Comparison of ENCODE assay signal across 19 cellular contexts in the genomic region with DNA sequence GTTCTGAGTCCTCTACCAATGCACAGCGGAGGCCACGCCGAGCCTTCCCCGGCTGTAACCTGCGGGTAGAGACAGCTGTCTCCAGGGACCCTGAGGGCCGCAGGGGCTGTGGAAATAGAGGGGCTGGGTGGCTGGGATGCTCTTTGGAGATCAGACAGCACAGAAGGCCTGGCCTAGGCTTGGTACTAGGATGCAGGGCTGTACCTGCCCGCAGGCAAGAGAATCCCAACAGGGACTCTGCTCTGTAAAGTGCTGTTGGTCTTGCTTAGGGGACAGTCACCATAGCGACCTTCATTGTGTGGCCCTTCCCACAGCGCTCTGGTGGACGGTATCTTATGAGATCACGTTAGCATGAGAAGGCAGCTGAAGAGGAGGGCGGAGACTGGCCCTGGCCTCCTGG. TPM values are rescaled to one million over a fixed set of nuclear protein-coding genes. Genes with fewer than 3 reads are reported as not detected.
DNase-seq lines count a peak whose midpoint lies in the region; ATAC-seq and TF ChIP-seq lines count a peak whose summit lies in the region.
"Had no signal": no experiment of that assay in that cellular context is flagged by ENCODE, and none has a peak within 500 bp of the region (broad histone marks: within the 10 kb centered on the region; RNA-seq: fewer than 3 reads in every experiment).

No MANE protein-coding gene starts in this region.

- H3K27ac ChIP-seq in GM23338 (ENCODE audit: low read depth) (no peak overlapping the region), thyroid gland (no peak overlapping the region)

- DNase-seq in activated naive CD8-positive, alpha-beta T cell treated with anti-CD3 and anti-CD28 coated beads, Interleukin-2, amount 10 ng/mL, durations not matched to agents 7 days and 5 days = peak; percentile 7
- DNase-seq in activated naive CD8-positive, alpha-beta T cell treated with anti-CD3 and anti-CD28 coated beads for 36 hours = no peak
- DNase-seq in GM23338 (ENCODE audit: low spot score) (peak; percentile 25), left kidney (ENCODE audit: low read depth, low spot score) (peak; percentile 53), thyroid gland (peak; percentile 20 to 39), COLO829 (ENCODE audit: low spot score) (no peak)
- DNase-seq: ACHN; AML-193; CD4-positive, alpha-beta memory T cell; MV-4-11; NCI-H1436 treated with DMSO at 0.1 percent for 48 hours; NCI-H2081 treated with DMSO at 0.1 percent for 48 hours; NCI-H226; NCI-H526 treated with DMSO at 0.1 percent for 48 hours; T-cell had no signal

- H4K20me1 ChIP-seq in GM23338 (replicated peaks; ENCODE audit: insufficient read depth) = no peaks in the 10 kb centered on the region

- no peaks in the 10 kb centered on the region for H3F3A ChIP-seq in GM23338 (replicated peaks; ENCODE audit: low read depth)

- TF ChIP-seq CTCF in GM23338 (conservative IDR thresholded peaks at IDR 0.05; ENCODE audit: low read depth in 2 of 2) (no peak), thyroid gland (IDR thresholded peaks at IDR 0.05) (no peak)

- no peak overlapping the region for H3K4me2 ChIP-seq in GM23338

- H3K4me3 Mint-ChIP-seq in activated naive CD8-positive, alpha-beta T cell treated with anti-CD3 and anti-CD28 coated beads, Interleukin-2, amount 10 ng/mL, durations not matched to agents 7 days and 5 days = no peak overlapping the region
- no peak overlapping the region for H3K4me3 Mint-ChIP-seq in activated naive CD8-positive, alpha-beta T cell treated with anti-CD3 and anti-CD28 coated beads for 36 hours
- H3K4me3 Mint-ChIP-seq in GM23338 = no peak overlapping the region
- H3K4me3 Mint-ChIP-seq: CD4-positive, alpha-beta memory T cell; T-cell had no signal

- 65 to 68% methylated on average over 11 to 12 of the region's 12 CpGs for WGBS in thyroid gland, 2 donors

- POLR2A ChIA-PET in activated naive CD8-positive, alpha-beta T cell treated with anti-CD3 and anti-CD28 coated beads, Interleukin-2, amount 10 ng/mL, durations not matched to agents 7 days and 5 days (lab: Charles Lee) = no interaction called here

- H3K9me3 Mint-ChIP-seq in activated naive CD8-positive, alpha-beta T cell treated with anti-CD3 and anti-CD28 coated beads, Interleukin-2, amount 10 ng/mL, durations not matched to agents 7 days and 5 days = no peaks in the 10 kb centered on the region
- no peaks in the 10 kb centered on the region for H3K9me3 Mint-ChIP-seq in activated naive CD8-positive, alpha-beta T cell treated with anti-CD3 and anti-CD28 coated beads for 36 hours
- H3K9me3 Mint-ChIP-seq in GM23338 = no peaks in the 10 kb centered on the region
- H3K9me3 Mint-ChIP-seq: CD4-positive, alpha-beta memory T cell; T-cell had no signal

- intact Hi-C loops in thyroid gland (cut with DNase I) = no loop called here

- no peak for ATAC-seq in activated naive CD8-positive, alpha-beta T cell treated with anti-CD3 and anti-CD28 coated beads, Interleukin-2, amount 10 ng/mL, durations not matched to agents 7 days and 5 days (ENCODE audit: low read depth)
- ATAC-seq in GM23338 = peak; percentile 53
- no peak for ATAC-seq in HG03565 (IDR thresholded peaks at IDR 0.05; ENCODE audit: unreplicated experiment)
- ATAC-seq: GM12878, HCT116, K562, T-cell had no signal

- no peak for TF ChIP-seq POLR2A in thyroid gland (IDR thresholded peaks at IDR 0.05)

- H3K27ac Mint-ChIP-seq in activated naive CD8-positive, alpha-beta T cell treated with anti-CD3 and anti-CD28 coated beads, Interleukin-2, amount 10 ng/mL, durations not matched to agents 7 days and 5 days = no peak overlapping the region
- no peak overlapping the region for H3K27ac Mint-ChIP-seq in activated naive CD8-positive, alpha-beta T cell treated with anti-CD3 and anti-CD28 coated beads for 36 hours
- H3K27ac Mint-ChIP-seq in GM23338 = no peak overlapping the region
- H3K27ac Mint-ChIP-seq: CD4-positive, alpha-beta memory T cell; T-cell had no signal

- peaks cover 34% of the 10 kb centered on the region for H3K27me3 Mint-ChIP-seq in activated naive CD8-positive, alpha-beta T cell treated with anti-CD3 and anti-CD28 coated beads, Interleukin-2, amount 10 ng/mL, durations not matched to agents 7 days and 5 days
- peaks cover 23% of the 10 kb centered on the region for H3K27me3 Mint-ChIP-seq in activated naive CD8-positive, alpha-beta T cell treated with anti-CD3 and anti-CD28 coated beads for 36 hours
- H3K27me3 Mint-ChIP-seq in GM23338 (ENCODE audit: insufficient read depth, low read depth, poor library complexity) = peaks cover 23% of the 10 kb centered on the region

- H3K4me1 ChIP-seq in GM23338 (ENCODE audit: insufficient read depth) (no peaks in the 10 kb centered on the region), thyroid gland (no peaks in the 10 kb centered on the region)

- H2AFZ ChIP-seq in GM23338 = no peak overlapping the region

- H3K4me3 ChIP-seq in GM23338 (no peak overlapping the region), thyroid gland (replicated peaks in 1 of 3) (no peak overlapping the region)
- H3K4me3 ChIP-seq: GM12878, K562 had no signal

- no peaks in the 10 kb centered on the region for H3K9me3 ChIP-seq in thyroid gland

- H3K36me3 Mint-ChIP-seq in activated naive CD8-positive, alpha-beta T cell treated with anti-CD3 and anti-CD28 coated beads, Interleukin-2, amount 10 ng/mL, durations not matched to agents 7 days and 5 days = no peaks in the 10 kb centered on the region
- no peaks in the 10 kb centered on the region for H3K36me3 Mint-ChIP-seq in activated naive CD8-positive, alpha-beta T cell treated with anti-CD3 and anti-CD28 coated beads for 36 hours
- no peaks in the 10 kb centered on the region for H3K36me3 Mint-ChIP-seq in GM23338 (ENCODE audit: low read depth)
- H3K36me3 Mint-ChIP-seq: CD4-positive, alpha-beta memory T cell; T-cell had no signal

- no peaks in the 10 kb centered on the region for H3K9me2 ChIP-seq in GM23338 (ENCODE audit: insufficient read depth)

- H3K36me3 ChIP-seq in GM23338 (ENCODE audit: insufficient read depth) (no peaks in the 10 kb centered on the region), thyroid gland (no peaks in the 10 kb centered on the region)

- H3K4me1 Mint-ChIP-seq in activated naive CD8-positive, alpha-beta T cell treated with anti-CD3 and anti-CD28 coated beads, Interleukin-2, amount 10 ng/mL, durations not matched to agents 7 days and 5 days = peaks cover 1% of the 10 kb centered on the region
- no peaks in the 10 kb centered on the region for H3K4me1 Mint-ChIP-seq in activated naive CD8-positive, alpha-beta T cell treated with anti-CD3 and anti-CD28 coated beads for 36 hours
- H3K4me1 Mint-ChIP-seq in GM23338 = peaks cover 4% of the 10 kb centered on the region; the same call in 2 of the 3 replicates

- no peaks in the 10 kb centered on the region for H3K79me2 ChIP-seq in GM23338 (replicated peaks; ENCODE audit: insufficient read depth)

- H3K27me3 ChIP-seq in GM23338 (ENCODE audit: insufficient read depth) (no peaks in the 10 kb centered on the region; the same call in 1 of the 2 replicates), thyroid gland (no peaks in the 10 kb centered on the region)

TF ChIP-seq in GM23338, 12 proteins besides CTCF, POLR2A, EP300 and RAD21 (continues in another document):
- no peak for TF ChIP-seq EZH2 (IDR thresholded peaks at IDR 0.05; ENCODE audit: low read depth, unreplicated experiment)
- TF ChIP-seq CREB1 (CRISPR knock-in tag; IDR thresholded peaks at IDR 0.05; ENCODE audit: low read depth) = no peak
- no peak for TF ChIP-seq JUNB (IDR thresholded peaks at IDR 0.05; ENCODE audit: unreplicated experiment)
- TF ChIP-seq STAT1 (IDR thresholded peaks at IDR 0.05; ENCODE audit: unreplicated experiment) = no peak
- TF ChIP-seq, protein P1, sequence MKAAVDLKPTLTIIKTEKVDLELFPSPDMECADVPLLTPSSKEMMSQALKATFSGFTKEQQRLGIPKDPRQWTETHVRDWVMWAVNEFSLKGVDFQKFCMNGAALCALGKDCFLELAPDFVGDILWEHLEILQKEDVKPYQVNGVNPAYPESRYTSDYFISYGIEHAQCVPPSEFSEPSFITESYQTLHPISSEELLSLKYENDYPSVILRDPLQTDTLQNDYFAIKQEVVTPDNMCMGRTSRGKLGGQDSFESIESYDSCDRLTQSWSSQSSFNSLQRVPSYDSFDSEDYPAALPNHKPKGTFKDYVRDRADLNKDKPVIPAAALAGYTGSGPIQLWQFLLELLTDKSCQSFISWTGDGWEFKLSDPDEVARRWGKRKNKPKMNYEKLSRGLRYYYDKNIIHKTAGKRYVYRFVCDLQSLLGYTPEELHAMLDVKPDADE (IDR thresholded peaks at IDR 0.05) = no peak
- no peak for TF ChIP-seq ZNF331 (CRISPR knock-in tag; IDR thresholded peaks at IDR 0.05; ENCODE audit: low read depth)
- no peak for TF ChIP-seq ZNF114 (CRISPR knock-in tag; IDR thresholded peaks at IDR 0.05)
- no peak for TF ChIP-seq EZH2phosphoT487 (IDR thresholded peaks at IDR 0.05; ENCODE audit: unreplicated experiment)

RNA-seq across cellular contexts. Expression of gene KCNJ5, which starts 11.3 kb away (rescaled TPM):
- under 1 TPM; 0.17 to 0.20 TPM for total RNA-seq in activated naive CD8-positive, alpha-beta T cell treated with anti-CD3 and anti-CD28 coated beads, Interleukin-2, amount 10 ng/mL, durations not matched to agents 7 days and 5 days
- not detected for total RNA-seq in activated naive CD8-positive, alpha-beta T cell treated with anti-CD3 and anti-CD28 coated beads for 36 hours
- not detected in 2 replicates for total RNA-seq in GM23338 (2014; rRNA removed; shearing (Covaris generic))
- polyA plus RNA-seq in GM23338 (2016; fragmentation: Nextera tagmentation; extraction: Ambion mirVana) = not detected in 2 replicates
- total RNA-seq in thyroid gland = 1 to 10 TPM in 2 of 4 donors, under 1 TPM in 2; 0.40 to 2.7 (median 1.2) TPM
- total RNA-seq: GM12878 had no signal
- polyA plus RNA-seq: CD4-positive, alpha-beta memory T cell; K562 had no signal

RNA-seq across cellular contexts. Expression of gene KCNJ1, which starts 12.7 kb away (rescaled TPM):
- total RNA-seq in activated naive CD8-positive, alpha-beta T cell treated with anti-CD3 and anti-CD28 coated beads, Interleukin-2, amount 10 ng/mL, durations not matched to agents 7 days and 5 days = under 1 TPM in 1 of 2 experiments, not detected in 1; 0.14 TPM
- total RNA-seq in activated naive CD8-positive, alpha-beta T cell treated with anti-CD3 and anti-CD28 coated beads for 36 hours = not detected
- not detected in 2 replicates for total RNA-seq in GM23338 (2014; rRNA removed; shearing (Covaris generic))
- 0.16 and 0.42 TPM in 2 replicates for polyA plus RNA-seq in GM23338 (2016; fragmentation: Nextera tagmentation; extraction: Ambion mirVana)
- total RNA-seq in thyroid gland = under 1 TPM in 2 of 4 donors, not detected in 2; 0.11 to 0.81 TPM
- total RNA-seq: GM12878, K562, T-cell had no signal
- polyA plus RNA-seq: GM12878, K562 had no signal

Comparison
In these comparisons a context has a peak if more than half of its experiments do, and no peak if none do; other contexts are left out.
1. DNase-seq: peak in activated naive CD8-positive, alpha-beta T cell treated with anti-CD3 and anti-CD28 coated beads, Interleukin-2, amount 10 ng/mL, durations not matched to agents 7 days and 5 days (single experiment), GM23338 (single experiment), left kidney (single experiment) and thyroid gland (2 of 2); none in activated naive CD8-positive, alpha-beta T cell treated with anti-CD3 and anti-CD28 coated beads for 36 hours (single experiment) and COLO829 (single experiment).